In the genomic region with DNA sequence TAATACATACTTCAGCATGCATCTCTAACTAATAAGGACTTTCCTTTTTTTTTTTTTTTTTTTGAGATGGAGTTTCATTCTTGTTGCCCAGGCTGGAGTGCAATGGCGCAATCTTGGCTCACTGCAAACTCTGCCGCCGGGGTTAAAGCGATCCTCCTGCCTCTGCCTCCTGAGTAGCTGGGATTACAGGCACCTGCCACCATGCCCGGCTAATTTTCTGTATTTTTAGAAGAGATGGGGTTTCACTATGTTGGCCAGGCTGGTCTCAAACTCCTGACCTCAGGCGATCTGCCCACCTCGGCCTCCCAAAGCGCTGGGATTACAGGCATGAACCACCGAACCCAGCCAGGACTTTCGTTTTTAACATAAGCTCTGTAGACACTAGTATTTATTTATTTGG, we compare ENCODE assay signal across 7 cellular contexts. TPM values are rescaled to one million over a fixed set of nuclear protein-coding genes. Genes with fewer than 3 reads are reported as not detected.
DNase-seq lines count a peak whose midpoint lies in the region; ATAC-seq, FAIRE-seq and TF ChIP-seq lines count a peak whose summit lies in the region.
"Not testable (repeated sequence)": the region's sequence is repeated elsewhere in the genome, so short reads cannot be mapped to it uniquely, and the experiment has no call there.

No MANE protein-coding gene starts in this region.

- FAIRE-seq in bronchial epithelial cell (lab: Jason Lieb, UNC); HepG2 (lab: Jason Lieb, UNC): not testable (repeated sequence)

- peak overlapping the region; percentile 46 for H3K4me2 ChIP-seq in Karpas-422 (ENCODE audit: low read depth, low read length, poor library complexity, severe bottlenecking)
- H3K4me2 ChIP-seq in HepG2 (ENCODE audit: low read depth, low read length) = peak overlapping the region; percentile 74

- not testable (repeated sequence) for H4K20me1 ChIP-seq in Karpas-422 (ENCODE audit: insufficient read depth, low read depth, low read length); HepG2 (ENCODE audit: insufficient read depth, low read length)

- H3K9ac ChIP-seq in Karpas-422 (ENCODE audit: low read length) = not testable (repeated sequence)
- peak overlapping the region; percentile 63 for H3K9ac ChIP-seq in HepG2 (ENCODE audit: insufficient read depth, low read depth, low read length)

- peak overlapping the region; percentile 46 for H3K4me3 ChIP-seq in GM12865 (ENCODE audit: low read depth, low read length)
- not testable (repeated sequence) for H3K4me3 ChIP-seq in Karpas-422 (ENCODE audit: low read length)
- peak overlapping the region; percentile 21 for H3K4me3 ChIP-seq in bronchial epithelial cell (ENCODE audit: low read depth, low read length)
- H3K4me3 ChIP-seq in HepG2 (replicated peaks in 1 of 3; ENCODE audit: insufficient read depth in 1 of 3, low read depth in 2 of 3, low read length in 3 of 3) = peak overlapping the region; percentile 22 to 61 (median 57)
- peak overlapping the region in 1 of 8 donors; percentile 21 for H3K4me3 ChIP-seq in spleen

- 10% methylated on average over 10 of the region's 10 CpGs for WGBS in HepG2 (ENCODE audit: low lambda C conversion rate)
- 72 to 86% (median 76%) methylated on average over 10 of the region's 10 CpGs for WGBS in spleen, 5 donors

- peaks cover 66% of the 10 kb centered on the region for H3K4me1 Mint-ChIP-seq in T-helper 1 cell treated with Interleukin-12 subunit alpha and Interleukin-12 subunit beta and Interleukin-4 antibody, amounts not matched to agents 30 μg/mL and 1 μg/mL, for 36 hours (ENCODE audit: low read depth)
- H3K4me1 Mint-ChIP-seq in activated T-cell treated with anti-CD3 and anti-CD28 coated beads, Interleukin-2, amount 50 U/mL, for 4 hours (ENCODE audit: low read depth) = peaks cover 86% of the 10 kb centered on the region

- H2AFZ ChIP-seq in Karpas-422 (ENCODE audit: low read length); HepG2 (ENCODE audit: low read length): not testable (repeated sequence)

- intact Hi-C loops in HepG2 (cut with micrococcal nuclease; ENCODE audit: unreplicated experiment) = loop anchor here (1.0 kb wide), 1 partner anchor 9 kb away; no protein-coding TSS in a partner anchor
- intact Hi-C loops in spleen (cut with DNase I; ENCODE audit: low total_unique reads) = not testable (repeated sequence)

- H3K36me3 ChIP-seq in Karpas-422 (ENCODE audit: insufficient read depth, low read length); bronchial epithelial cell (ENCODE audit: control insufficient read depth, insufficient read depth, low read length); HepG2 (replicated peaks in 1 of 2; ENCODE audit: control insufficient read depth in 1 of 2, insufficient read depth in 2 of 2, low read length in 2 of 2); spleen: not testable (repeated sequence)

- POLR2A ChIA-PET in HepG2 (lab: Yijun Ruan, JAX) = interaction anchor here (1.1 to 7.0 kb wide), 14 partner anchors 10 to 668 kb away, joined by 3 to 100 read pairs (median 6); no protein-coding TSS in a partner anchor

- in situ Hi-C loops in HepG2 (cut with HindIII; ENCODE audit: extremely low pct_ligation_motif_present, low pct_unique_long_range_greater_than_20kb) = not testable (repeated sequence)

- not testable (repeated sequence) for TF ChIP-seq CTCF in GM12865 (IDR thresholded peaks at IDR 0.05; ENCODE audit: insufficient read depth, low read depth, low read length, missing control alignments); bronchial epithelial cell (IDR thresholded peaks at IDR 0.05; ENCODE audit: insufficient read depth, low read length, severe bottlenecking); HepG2 (CRISPR knock-in tag; IDR thresholded peaks at IDR 0.05); spleen (IDR thresholded peaks at IDR 0.05 in 8 of 11, conservative IDR thresholded peaks at IDR 0.05 in 3 of 11)

- not testable (repeated sequence) for TF ChIP-seq POLR2A in HepG2 (IDR thresholded peaks at IDR 0.05; ENCODE audit: insufficient read depth in 1 of 2, low read depth in 2 of 2, low read length in 2 of 2); spleen (IDR thresholded peaks at IDR 0.05)

- DNase-seq in GM12865 (ENCODE audit: low read depth); Karpas-422; activated T-cell treated with anti-CD3 and anti-CD28 coated beads, Interleukin-2, amount 50 U/mL, for 4 hours; bronchial epithelial cell (ENCODE audit: low read depth); HepG2 (ENCODE audit: low spot score); spleen: not testable (repeated sequence)

- not testable (repeated sequence) for H3K27me3 Mint-ChIP-seq in T-helper 1 cell treated with Interleukin-12 subunit alpha and Interleukin-12 subunit beta and Interleukin-4 antibody, amounts not matched to agents 30 μg/mL and 1 μg/mL, for 36 hours (ENCODE audit: low read depth); activated T-cell treated with anti-CD3 and anti-CD28 coated beads, Interleukin-2, amount 50 U/mL, for 4 hours (ENCODE audit: low read depth)

- not testable (repeated sequence) for H3K9me3 Mint-ChIP-seq in T-helper 1 cell treated with Interleukin-12 subunit alpha and Interleukin-12 subunit beta and Interleukin-4 antibody, amounts not matched to agents 30 μg/mL and 1 μg/mL, for 36 hours; activated T-cell treated with anti-CD3 and anti-CD28 coated beads, Interleukin-2, amount 50 U/mL, for 4 hours

- not testable (repeated sequence) for H3K9me2 ChIP-seq in Karpas-422 (replicated peaks; ENCODE audit: insufficient read depth, low read length)

- TF ChIP-seq RAD21 in HepG2 (CRISPR knock-in tag; IDR thresholded peaks at IDR 0.05) = not testable (repeated sequence)

- TF ChIP-seq EP300 in HepG2 (IDR thresholded peaks at IDR 0.05; ENCODE audit: low read depth in 2 of 2, low read length in 2 of 2); HepG2 (CRISPR knock-in tag; IDR thresholded peaks at IDR 0.05; ENCODE audit: borderline replicate concordance): not testable (repeated sequence)

- H3K79me2 ChIP-seq in Karpas-422 (ENCODE audit: low read length) = not testable (repeated sequence)
- H3K79me2 ChIP-seq in HepG2 (ENCODE audit: insufficient read depth, low read length) = peaks cover 25% of the 10 kb centered on the region

- H3K4me3 Mint-ChIP-seq in T-helper 1 cell treated with Interleukin-12 subunit alpha and Interleukin-12 subunit beta and Interleukin-4 antibody, amounts not matched to agents 30 μg/mL and 1 μg/mL, for 36 hours = peak overlapping the region; percentile 56
- H3K4me3 Mint-ChIP-seq in activated T-cell treated with anti-CD3 and anti-CD28 coated beads, Interleukin-2, amount 50 U/mL, for 4 hours = peak overlapping the region; percentile 12

- H3K27ac ChIP-seq in Karpas-422 (ENCODE audit: low read length) = not testable (repeated sequence)
- H3K27ac ChIP-seq in HepG2 (ENCODE audit: extremely low read length, insufficient read depth, low read length) = peak overlapping the region; percentile 84
- H3K27ac ChIP-seq in spleen = peak overlapping the region; percentile 29 to 87 (median 70)

- not testable (repeated sequence) for H3K27me3 ChIP-seq in Karpas-422 (ENCODE audit: low read length); bronchial epithelial cell (ENCODE audit: control insufficient read depth, insufficient read depth, low read length); HepG2 (ENCODE audit: control insufficient read depth in 1 of 2, insufficient read depth in 2 of 2, low read length in 2 of 2); spleen (replicated peaks in 1 of 7)

- H3K9me3 ChIP-seq in Karpas-422 (ENCODE audit: low read length); HepG2 (ENCODE audit: low read length); spleen: not testable (repeated sequence)

- CTCF ChIA-PET in HepG2 (lab: Yijun Ruan, JAX; ENCODE audit: low intra/inter-chr PET ratio, low total read pairs) = interaction anchor here (0.6 kb wide), 1 partner anchor 231 kb away, joined by 3 read pairs; no protein-coding TSS in a partner anchor

- H3K36me3 Mint-ChIP-seq in T-helper 1 cell treated with Interleukin-12 subunit alpha and Interleukin-12 subunit beta and Interleukin-4 antibody, amounts not matched to agents 30 μg/mL and 1 μg/mL, for 36 hours (ENCODE audit: low read depth); activated T-cell treated with anti-CD3 and anti-CD28 coated beads, Interleukin-2, amount 50 U/mL, for 4 hours (ENCODE audit: insufficient read depth): not testable (repeated sequence)

- H3K4me1 ChIP-seq in Karpas-422 (ENCODE audit: low read length) (peaks cover 56% of the 10 kb centered on the region), HepG2 (ENCODE audit: insufficient read depth, low read length) (peaks cover 91% of the 10 kb centered on the region), spleen (peaks cover 54 to 95% (median 80%) of the 10 kb centered on the region in 6 donors)

- BruUV-seq in HepG2 (replicated peaks; lab: Mats Ljungman, UMichigan) = not testable (repeated sequence)

- peak overlapping the region; percentile 85 for H3K27ac Mint-ChIP-seq in T-helper 1 cell treated with Interleukin-12 subunit alpha and Interleukin-12 subunit beta and Interleukin-4 antibody, amounts not matched to agents 30 μg/mL and 1 μg/mL, for 36 hours

- ATAC-seq in activated T-cell treated with anti-CD3 and anti-CD28 coated beads, Interleukin-2, amount 50 U/mL, for 4 hours; HepG2: not testable (repeated sequence)

RNA-seq across cellular contexts. Expression of a gene that starts 42.3 kb away (rescaled TPM):
- total RNA-seq in Karpas-422 (2014; rRNA removed; shearing (Covaris generic); ENCODE audit: low replicate concordance) = 61.1 and 74.8 TPM in 2 replicates
- total RNA-seq in activated T-cell treated with anti-CD3 and anti-CD28 coated beads, Interleukin-2, amount 50 U/mL, for 4 hours = 10 to 100 TPM; 57.1 to 60.0 (median 58.2) TPM
- 26.3 and 31.9 TPM in 2 replicates for total RNA-seq in bronchial epithelial cell
- 243 and 362 TPM in 2 replicates for total RNA-seq in HepG2 (2016; rRNA removed; fragmentation: Illumina TruSeq; extraction: Trizol)
- total RNA-seq in HepG2 (2016; cell fraction: cytosol; rRNA removed; fragmentation: Illumina TruSeq; extraction: Trizol; ENCODE audit: low read depth) = 33.1 and 38.2 TPM in 2 replicates
- total RNA-seq in HepG2 (2016; cell fraction: insoluble cytoplasmic fraction; rRNA removed; fragmentation: Illumina TruSeq; extraction: Trizol) = 236 and 353 TPM in 2 replicates
- 84.2 and 89.8 TPM in 2 replicates for total RNA-seq in HepG2 (2016; cell fraction: membrane; rRNA removed; fragmentation: Illumina TruSeq; extraction: Trizol)
- 261 and 283 TPM in 2 replicates for total RNA-seq in HepG2 (2016; cell fraction: nucleus; rRNA removed; fragmentation: Illumina TruSeq; extraction: Trizol)
- 355 and 476 TPM in 2 replicates for polyA plus RNA-seq in HepG2 (2011; rRNA removed)
- 199 and 296 TPM in 2 replicates for polyA plus RNA-seq in HepG2 (2011; cell fraction: cytosol; rRNA removed)
- polyA plus RNA-seq in HepG2 (2011; cell fraction: nucleus; rRNA removed) = 364 and 369 TPM in 2 replicates
- polyA plus RNA-seq in HepG2 (2012) = 244 and 400 TPM in 2 replicates
- polyA plus RNA-seq in HepG2 (2016; cell fraction: cytosol; fragmentation: Illumina TruSeq; extraction: Trizol; ENCODE audit: low read depth) = 6.9 and 8.0 TPM in 2 replicates
- polyA plus RNA-seq in HepG2 (2016; cell fraction: insoluble cytoplasmic fraction; fragmentation: Illumina TruSeq; extraction: Trizol; ENCODE audit: low read depth) = 247 and 266 TPM in 2 replicates
- polyA plus RNA-seq in HepG2 (2016; cell fraction: membrane; fragmentation: Illumina TruSeq; extraction: Trizol; ENCODE audit: low read depth) = 32.1 and 33.7 TPM in 2 replicates
- polyA plus RNA-seq in HepG2 (2016; cell fraction: nucleus; fragmentation: Illumina TruSeq; extraction: Trizol; ENCODE audit: insufficient read depth, low read depth) = 219 and 231 TPM in 2 replicates
- 36.9 and 556 TPM in 2 replicates for polyA minus RNA-seq in HepG2 (2011; rRNA and poly(A)+ RNA removed; ENCODE audit: low replicate concordance)
- polyA minus RNA-seq in HepG2 (2011; cell fraction: cytosol; rRNA and poly(A)+ RNA removed) = 400 and 421 TPM in 2 replicates
- polyA minus RNA-seq in HepG2 (2011; cell fraction: nucleus; rRNA and poly(A)+ RNA removed) = 1,279 and 1,350 TPM in 2 replicates
- 100 to 1,000 TPM in 4 of 7 donors, 10 to 100 TPM in 3; 75.2 to 176 (median 103) TPM for total RNA-seq in spleen
- polyA plus RNA-seq in spleen = 10 to 100 TPM; 25.4 to 42.0 (median 32.0) TPM
